In genomic region chr9:107190031-107190935, GRCh38 we compare ENCODE assay signal across 12 cellular contexts.
DNase-seq lines count a peak whose midpoint lies in the region; ATAC-seq and TF ChIP-seq lines count a peak whose summit lies in the region.
"Had no signal": no experiment of that assay in that cellular context is flagged by ENCODE, and none has a peak within 500 bp of the region (broad histone marks: within the 10 kb centered on the region; RNA-seq: fewer than 3 reads in every experiment).

No MANE protein-coding gene starts in this region.

- no peak overlapping the region for H3K4me2 ChIP-seq in neuronal stem cell (ENCODE audit: insufficient read depth, low read length, poor library complexity, severe bottlenecking)
- H3K4me2 ChIP-seq: BLaER1 had no signal

- no peak overlapping the region for H4K91ac ChIP-seq in neuronal stem cell (ENCODE audit: low read depth, low read length, poor library complexity)

- no peak overlapping the region for H3K18ac ChIP-seq in neuronal stem cell (ENCODE audit: low read length)

- no peak for TF ChIP-seq CTCF in BE2C (IDR thresholded peaks at IDR 0.05; ENCODE audit: low read depth, low read length)
- TF ChIP-seq CTCF in WERI-Rb-1 (IDR thresholded peaks at IDR 0.05; ENCODE audit: low read depth, low read length): no peak

- no peak overlapping the region for H3K23ac ChIP-seq in neuronal stem cell (ENCODE audit: low read depth, low read length, poor library complexity)

- no peak overlapping the region for H4K8ac ChIP-seq in neuronal stem cell (ENCODE audit: low read depth, low read length)

- H3K36me3 ChIP-seq in BE2C (no peaks in the 10 kb centered on the region), WERI-Rb-1 (no peaks in the 10 kb centered on the region), neuronal stem cell (replicated peaks in 1 of 2; ENCODE audit: control insufficient read depth in 2 of 2, insufficient read depth in 2 of 2, low read length in 2 of 2) (no peaks in the 10 kb centered on the region)
- H3K36me3 ChIP-seq: BLaER1, Peyer's patch, uterus had no signal

- no peak overlapping the region for H3K4ac ChIP-seq in neuronal stem cell (ENCODE audit: low read length)

- no peak overlapping the region for H2BK5ac ChIP-seq in neuronal stem cell (ENCODE audit: low read length)

- H3K9me3 ChIP-seq in BE2C (no peaks in the 10 kb centered on the region), WERI-Rb-1 (ENCODE audit: severe bottlenecking) (no peaks in the 10 kb centered on the region), neuronal stem cell (replicated peaks in 1 of 2; ENCODE audit: control insufficient read depth in 2 of 2, insufficient read depth in 1 of 2, low read depth in 1 of 2, low read length in 2 of 2) (no peaks in the 10 kb centered on the region)
- H3K9me3 ChIP-seq: BLaER1, Peyer's patch, uterus had no signal

- H3K14ac ChIP-seq in neuronal stem cell (ENCODE audit: low read length): no peak overlapping the region

- no CpG with 5 or more reads among the region's 3 CpGs for WGBS in neuronal stem cell (ENCODE audit: extremely low coverage in 2 of 2, insufficient read length in 2 of 2, insufficient replicate concordance in 1 of 2), 2 donors

- H2AFZ ChIP-seq in neuronal stem cell (ENCODE audit: low read length): no peak overlapping the region

- no peak overlapping the region for H3K27ac ChIP-seq in WERI-Rb-1
- no peak overlapping the region for H3K27ac ChIP-seq in neuronal stem cell (replicated peaks; ENCODE audit: low read length)
- H3K27ac ChIP-seq: BLaER1, Peyer's patch, uterus had no signal

- H3K9ac ChIP-seq in neuronal stem cell (ENCODE audit: low read depth, low read length, poor library complexity): no peak overlapping the region
- H3K9ac ChIP-seq: BLaER1 had no signal

- H2BK120ac ChIP-seq in neuronal stem cell (ENCODE audit: low read depth, low read length): no peak overlapping the region

- H3K4me1 ChIP-seq in BE2C (peaks cover 27% of the 10 kb centered on the region), neuronal stem cell (ENCODE audit: control insufficient read depth in 2 of 2, insufficient read depth in 1 of 2, low read depth in 1 of 2, low read length in 2 of 2) (peaks cover 0 to 4% of the 10 kb centered on the region in 2 donors)
- H3K4me1 ChIP-seq: BLaER1, Peyer's patch, uterus had no signal

- no peak overlapping the region for H2BK15ac ChIP-seq in neuronal stem cell (ENCODE audit: low read length)

- no peaks in the 10 kb centered on the region for H3K79me1 ChIP-seq in neuronal stem cell (ENCODE audit: low read depth, low read length)

- no peak overlapping the region for H3K4me3 ChIP-seq in BE2C (ENCODE audit: low read depth, low read length)
- H3K4me3 ChIP-seq in WERI-Rb-1 (ENCODE audit: low read depth, low read length): no peak overlapping the region
- H3K4me3 ChIP-seq in neuronal stem cell (ENCODE audit: low read length in 2 of 2): no peak overlapping the region
- H3K4me3 ChIP-seq: BLaER1, Peyer's patch, uterus had no signal

- no peaks in the 10 kb centered on the region for H3K27me3 ChIP-seq in BE2C
- H3K27me3 ChIP-seq in WERI-Rb-1 (ENCODE audit: insufficient read depth, low read depth, severe bottlenecking): no peaks in the 10 kb centered on the region
- H3K27me3 ChIP-seq in neuronal stem cell (ENCODE audit: control insufficient read depth in 3 of 3, insufficient read depth in 3 of 3, low read depth in 1 of 3, low read length in 3 of 3): no peaks in the 10 kb centered on the region
- H3K27me3 ChIP-seq: BLaER1, Peyer's patch, uterus had no signal

- DNase-seq in BE2C (peak; percentile 51), LHCN-M2 (ENCODE audit: low read depth) (peak; percentile 78), WERI-Rb-1 (peak; percentile 30), iris pigment epithelial cell (ENCODE audit: low read depth) (peak; percentile 71), neuronal stem cell (ENCODE audit: low spot score) (no peak)
- no peak for DNase-seq in activated CD4-positive, alpha-beta T cell treated with anti-CD3 and anti-CD28 coated beads, Interleukin-2, amount 50 U/mL, for 48 hours
- no peak for DNase-seq in stimulated activated CD8-positive, alpha-beta memory T cell treated with anti-CD3 and anti-CD28 coated beads, Interleukin-4, amount 100 ng/mL, for 48 hours
- DNase-seq: natural killer cell, Peyer's patch, uterus had no signal

- no peak overlapping the region for H2BK12ac ChIP-seq in neuronal stem cell (ENCODE audit: low read length)

- no peak for ATAC-seq in HG02938 (IDR thresholded peaks at IDR 0.05; ENCODE audit: unreplicated experiment)
- ATAC-seq: natural killer cell had no signal

- no peak overlapping the region for H2AK5ac ChIP-seq in neuronal stem cell (ENCODE audit: low read depth, low read length)

Comparison
In these comparisons a context has a peak if more than half of its experiments do, and no peak if none do; other contexts are left out.
1. DNase-seq: peak in BE2C (single experiment), LHCN-M2 (single experiment), WERI-Rb-1 (single experiment) and iris pigment epithelial cell (single experiment); none in activated CD4-positive, alpha-beta T cell treated with anti-CD3 and anti-CD28 coated beads, Interleukin-2, amount 50 U/mL, for 48 hours (0 of 2), neuronal stem cell (single experiment) and stimulated activated CD8-positive, alpha-beta memory T cell treated with anti-CD3 and anti-CD28 coated beads, Interleukin-4, amount 100 ng/mL, for 48 hours (single experiment).